ENCODE assay signal across 11 cellular contexts in genomic region chr1:202644219-202645096, GRCh38.
DNase-seq lines count a peak whose midpoint lies in the region; ATAC-seq and TF ChIP-seq lines count a peak whose summit lies in the region.
"Had no signal": no experiment of that assay in that cellular context is flagged by ENCODE, and none has a peak within 500 bp of the region (broad histone marks: within the 10 kb centered on the region; RNA-seq: fewer than 3 reads in every experiment).

No MANE protein-coding gene starts in this region.

- 3% methylated on average over 21 of the region's 22 CpGs for WGBS in HUES64

- H3K27me3 Mint-ChIP-seq in CD8-positive, alpha-beta T cell (ENCODE audit: low read depth): peaks cover 62% of the 10 kb centered on the region
- H3K27me3 Mint-ChIP-seq in effector memory CD8-positive, alpha-beta T cell: peaks cover 69 to 92% of the 10 kb centered on the region in 2 donors
- H3K27me3 Mint-ChIP-seq in nephron progenitor cell (ENCODE audit: low read depth, poor library complexity): peaks cover 99% of the 10 kb centered on the region
- H3K27me3 Mint-ChIP-seq in activated CD4-positive, alpha-beta T cell treated with anti-CD3 and anti-CD28 coated beads, Interleukin-2, amount 10 ng/mL, durations not matched to agents 7 days and 5 days: peaks cover 86% of the 10 kb centered on the region

- H3K27ac ChIP-seq in CD8-positive, alpha-beta T cell (ENCODE audit: low read depth, low read length): no peak overlapping the region
- H3K27ac ChIP-seq in HUES64 (ENCODE audit: low read depth, low read length): no peak overlapping the region

- H3K4me3 ChIP-seq in CD8-positive, alpha-beta T cell (ENCODE audit: low read depth, low read length): no peak overlapping the region
- H3K4me3 ChIP-seq in HUES64 (ENCODE audit: low read length): peak overlapping the region; percentile 60

- TF ChIP-seq CTCF in CD8-positive, alpha-beta T cell (IDR thresholded peaks at IDR 0.05): no peak
- TF ChIP-seq CTCF in nephron progenitor cell (IDR thresholded peaks at IDR 0.05): no peak

- POLR2A ChIA-PET in CD8-positive, alpha-beta T cell (lab: Charles Lee): interaction anchor here (0.9 kb wide), 1 partner anchor 12 kb away, joined by 3 read pairs; no protein-coding TSS in a partner anchor
- POLR2A ChIA-PET in activated CD4-positive, alpha-beta T cell treated with anti-CD3 and anti-CD28 coated beads, Interleukin-2, amount 10 ng/mL, durations not matched to agents 7 days and 5 days (lab: Charles Lee): no interaction called here

- H3K36me3 Mint-ChIP-seq in CD8-positive, alpha-beta T cell: no peaks in the 10 kb centered on the region
- no peaks in the 10 kb centered on the region for H3K36me3 Mint-ChIP-seq in effector memory CD8-positive, alpha-beta T cell (ENCODE audit: insufficient read depth)
- no peaks in the 10 kb centered on the region for H3K36me3 Mint-ChIP-seq in nephron progenitor cell (ENCODE audit: low read depth)
- no peaks in the 10 kb centered on the region for H3K36me3 Mint-ChIP-seq in activated CD4-positive, alpha-beta T cell treated with anti-CD3 and anti-CD28 coated beads, Interleukin-2, amount 10 ng/mL, durations not matched to agents 7 days and 5 days (ENCODE audit: low read depth)

- H3K9me3 ChIP-seq in CD8-positive, alpha-beta T cell (ENCODE audit: low read length): no peaks in the 10 kb centered on the region
- no peaks in the 10 kb centered on the region for H3K9me3 ChIP-seq in HUES64 (ENCODE audit: insufficient read depth, low read depth, low read length)

- H3K9me3 Mint-ChIP-seq in CD8-positive, alpha-beta T cell: no peaks in the 10 kb centered on the region
- no peaks in the 10 kb centered on the region for H3K9me3 Mint-ChIP-seq in effector memory CD8-positive, alpha-beta T cell
- H3K9me3 Mint-ChIP-seq in nephron progenitor cell: no peaks in the 10 kb centered on the region
- H3K9me3 Mint-ChIP-seq in activated CD4-positive, alpha-beta T cell treated with anti-CD3 and anti-CD28 coated beads, Interleukin-2, amount 10 ng/mL, durations not matched to agents 7 days and 5 days: no peaks in the 10 kb centered on the region

- H3K9ac ChIP-seq in HUES64 (ENCODE audit: low read depth, low read length): no peak overlapping the region

- CTCF ChIA-PET in CD8-positive, alpha-beta T cell (lab: Charles Lee): no interaction called here
- CTCF ChIA-PET in activated CD4-positive, alpha-beta T cell treated with anti-CD3 and anti-CD28 coated beads, Interleukin-2, amount 10 ng/mL, durations not matched to agents 7 days and 5 days (lab: Charles Lee): no interaction called here

- H3K4me3 Mint-ChIP-seq in CD8-positive, alpha-beta T cell: peak overlapping the region; percentile 72
- H3K4me3 Mint-ChIP-seq in effector memory CD8-positive, alpha-beta T cell: peak overlapping the region; percentile 81 to 83
- H3K4me3 Mint-ChIP-seq in nephron progenitor cell: peak overlapping the region; percentile 76
- H3K4me3 Mint-ChIP-seq in activated CD4-positive, alpha-beta T cell treated with anti-CD3 and anti-CD28 coated beads, Interleukin-2, amount 10 ng/mL, durations not matched to agents 7 days and 5 days: no peak overlapping the region

- DNase-seq in CD8-positive, alpha-beta T cell: no peak
- no peak for DNase-seq in effector memory CD8-positive, alpha-beta T cell
- peak; percentile 32 for DNase-seq in nephron progenitor cell
- DNase-seq in NCI-H446 treated with DMSO at 0.1 percent for 48 hours (lab: John Stamatoyannopoulos, UW): no peak
- DNase-seq in OCI-M1 (lab: John Stamatoyannopoulos, UW): no peak
- DNase-seq in midbrain (lab: John Stamatoyannopoulos, UW): no peak
- no peak for DNase-seq in activated CD4-positive, alpha-beta T cell treated with anti-CD3 and anti-CD28 coated beads, Interleukin-2, amount 10 ng/mL, durations not matched to agents 7 days and 5 days
- DNase-seq: SIG-M5; stimulated activated CD4-positive, alpha-beta T cell treated with anti-CD3 and anti-CD28 coated beads, Interleukin-4, amount 100 ng/mL, for 24 hours had no signal

- H3K27ac Mint-ChIP-seq in CD8-positive, alpha-beta T cell: no peak overlapping the region
- no peak overlapping the region for H3K27ac Mint-ChIP-seq in effector memory CD8-positive, alpha-beta T cell
- H3K27ac Mint-ChIP-seq in nephron progenitor cell: no peak overlapping the region
- no peak overlapping the region for H3K27ac Mint-ChIP-seq in activated CD4-positive, alpha-beta T cell treated with anti-CD3 and anti-CD28 coated beads, Interleukin-2, amount 10 ng/mL, durations not matched to agents 7 days and 5 days
- H3K27ac Mint-ChIP-seq: CD14-positive monocyte had no signal

- peaks cover 7% of the 10 kb centered on the region for H3K27me3 ChIP-seq in CD8-positive, alpha-beta T cell (ENCODE audit: insufficient read depth, low read length)
- H3K27me3 ChIP-seq in HUES64 (ENCODE audit: insufficient read depth, low read length): peaks cover 55% of the 10 kb centered on the region

- H3K4me1 ChIP-seq in CD8-positive, alpha-beta T cell (ENCODE audit: insufficient read depth, low read length): peaks cover 26% of the 10 kb centered on the region
- no peaks in the 10 kb centered on the region; the same call in 1 of the 2 replicates for H3K4me1 ChIP-seq in HUES64 (ENCODE audit: insufficient read depth, low read length)

- ATAC-seq in CD8-positive, alpha-beta T cell: no peak
- ATAC-seq in effector memory CD8-positive, alpha-beta T cell (replicated peaks): no peak

- intact Hi-C loops in CD8-positive, alpha-beta T cell (cut with DNase I, micrococcal nuclease): no loop called here

- peaks cover 27% of the 10 kb centered on the region for H3K4me1 Mint-ChIP-seq in CD8-positive, alpha-beta T cell (ENCODE audit: low read depth)
- H3K4me1 Mint-ChIP-seq in effector memory CD8-positive, alpha-beta T cell (ENCODE audit: low read depth in 2 of 2): peaks cover 20 to 21% of the 10 kb centered on the region in 2 donors
- peaks cover 52% of the 10 kb centered on the region for H3K4me1 Mint-ChIP-seq in nephron progenitor cell
- peaks cover 5% of the 10 kb centered on the region for H3K4me1 Mint-ChIP-seq in activated CD4-positive, alpha-beta T cell treated with anti-CD3 and anti-CD28 coated beads, Interleukin-2, amount 10 ng/mL, durations not matched to agents 7 days and 5 days

- H3K36me3 ChIP-seq in CD8-positive, alpha-beta T cell (ENCODE audit: insufficient read depth, low read length): no peaks in the 10 kb centered on the region
- no peaks in the 10 kb centered on the region for H3K36me3 ChIP-seq in HUES64 (ENCODE audit: insufficient read depth, low read length)
